Comparison of ENCODE assay signal across 25 cellular contexts in genomic region chr2:671072-671471, GRCh38.
"Had no signal": no experiment of that assay in that cellular context is flagged by ENCODE, and none has a peak within 500 bp of the region (broad histone marks: within the 10 kb centered on the region; RNA-seq: fewer than 3 reads in every experiment).

No MANE protein-coding gene starts in this region.

- FAIRE-seq: keratinocyte had no signal

- H3K27ac Mint-ChIP-seq: mesothelial cell of epicardium; natural killer cell treated with Interleukin-12 subunit alpha and Interleukin-12 subunit beta and Interleukin-15 and Interleukin-18, amount 100 ng/mL, for 72 hours had no signal

- ATAC-seq: esophagus mucosa; gastrocnemius medialis; left ventricle myocardium superior; mucosa of descending colon; natural killer cell treated with Interleukin-12 subunit alpha and Interleukin-12 subunit beta and Interleukin-15 and Interleukin-18, amount 100 ng/mL, for 72 hours; sciatic nerve had no signal

- H3K27me3 Mint-ChIP-seq: naive B cell; natural killer cell treated with Interleukin-12 subunit alpha and Interleukin-12 subunit beta and Interleukin-15 and Interleukin-18, amount 100 ng/mL, for 72 hours had no signal

- H3K4me3 Mint-ChIP-seq: mesothelial cell of epicardium; natural killer cell treated with Interleukin-12 subunit alpha and Interleukin-12 subunit beta and Interleukin-15 and Interleukin-18, amount 100 ng/mL, for 72 hours had no signal

- H3K9me3 ChIP-seq: gastrocnemius medialis, prostate gland, thyroid gland had no signal

- H3K27me3 ChIP-seq: gastrocnemius medialis, right atrium auricular region, stomach, thyroid gland had no signal

- H3K27ac ChIP-seq: epithelial cell of prostate, gastrocnemius medialis, prostate gland, right atrium auricular region, stomach, thyroid gland had no signal

- H3K9me3 Mint-ChIP-seq: natural killer cell treated with Interleukin-12 subunit alpha and Interleukin-12 subunit beta and Interleukin-15 and Interleukin-18, amount 100 ng/mL, for 72 hours had no signal

- H3K4me3 ChIP-seq: gastrocnemius medialis, lung, mucosa of descending colon, prostate gland, right atrium auricular region, stomach, thyroid gland had no signal

- DNase-seq: cerebellar nuclear complex; cortex of kidney; effector CD4-positive, alpha-beta T cell; foreskin fibroblast; gastrocnemius medialis; left ventricle myocardium superior; mesenchymal stem cell; naive B cell; nucleus accumbens; stimulated activated CD4-positive, alpha-beta T cell treated with anti-CD3 and anti-CD28 coated beads, Interleukin-2, amount 100 ng/mL, for 24 hours; stimulated activated CD4-positive, alpha-beta T cell treated with anti-CD3 and anti-CD28 coated beads, Interleukin-4, amount 100 ng/mL, for 24 hours; stimulated activated naive CD4-positive, alpha-beta T cell treated with Interleukin-2 at 50 U/mL for 16 hours; stomach; thyroid gland; trophoblast cell had no signal
